10 cellular contexts compared by ENCODE assay signal in genomic region chr17:77479817-77480508, GRCh38.
A peak's percentile ranks its signal among the peaks of the same experiment; 100 is the strongest.
DNase-seq lines count a peak whose midpoint lies in the region; TF ChIP-seq lines count a peak whose summit lies in the region.
"Had no signal": no experiment of that assay in that cellular context is flagged by ENCODE, and none has a peak within 500 bp of the region (broad histone marks: within the 10 kb centered on the region; RNA-seq: fewer than 3 reads in every experiment).

No MANE protein-coding gene starts in this region.

- H3K4me1 ChIP-seq in esophagus muscularis mucosa, result peaks cover 59 to 92% (median 89%) of the 10 kb centered on the region in 4 donors

- no peak overlapping the region for H3K4me3 ChIP-seq in H7 (ENCODE audit: insufficient read depth, low read depth, low read length)
- H3K4me3 ChIP-seq in esophagus muscularis mucosa, result no peak overlapping the region

- TF ChIP-seq EP300 in esophagus muscularis mucosa (IDR thresholded peaks at IDR 0.05), result no peak

- H3K36me3 ChIP-seq in H7 (replicated peaks; ENCODE audit: control insufficient read depth, insufficient read depth, low read length), result peaks cover 2% of the 10 kb centered on the region
- peaks cover 11 to 25% (median 23%) of the 10 kb centered on the region in 4 donors for H3K36me3 ChIP-seq in esophagus muscularis mucosa

- H3K27me3 ChIP-seq in H7 (ENCODE audit: control insufficient read depth, insufficient read depth, low read length) (no peaks in the 10 kb centered on the region), esophagus muscularis mucosa (no peaks in the 10 kb centered on the region)

- intact Hi-C loops in esophagus muscularis mucosa (cut with DNase I), result no loop called here

- TF ChIP-seq CTCF in esophagus muscularis mucosa (IDR thresholded peaks at IDR 0.05), result no peak

- H3K9me3 ChIP-seq in esophagus muscularis mucosa, result no peaks in the 10 kb centered on the region

- H3K27ac ChIP-seq in esophagus muscularis mucosa (replicated peaks in 1 of 4), result peak overlapping the region; percentile 89 to 94 (median 92)

- WGBS in esophagus muscularis mucosa, result 60% methylated on average over 15 of the region's 15 CpGs

- DNase-seq in H7 (peak; percentile 84), SK-N-DZ (ENCODE audit: low spot score) (peak; percentile 78), esophagus muscularis mucosa (ENCODE audit: extremely low spot score) (no peak), retina (peak; percentile 51), NCI-H748 treated with DMSO at 0.1 percent for 48 hours (lab: John Stamatoyannopoulos, UW) (no peak), NCI-H2029 treated with DMSO at 0.1 percent for 48 hours (lab: John Stamatoyannopoulos, UW) (no peak), HT-29 (ENCODE audit: low spot score) (no peak)
- DNase-seq: activated CD4-positive, alpha-beta T cell treated with anti-CD3 and anti-CD28 coated beads for 4 hours; NCI-H1417; small intestine had no signal

- TF ChIP-seq POLR2A in esophagus muscularis mucosa (IDR thresholded peaks at IDR 0.05; ENCODE audit: low read depth), result no peak

Comparison
In these comparisons a context has a peak if more than half of its experiments do, and no peak if none do; other contexts are left out.
1. DNase-seq: peak in H7 (single experiment), SK-N-DZ (single experiment) and retina (single experiment); none in esophagus muscularis mucosa (single experiment), NCI-H748 treated with DMSO at 0.1 percent for 48 hours (single experiment), NCI-H2029 treated with DMSO at 0.1 percent for 48 hours (single experiment) and HT-29 (single experiment).